In genomic region chr22:25689631-25690030, GRCh38 we compare ENCODE assay signal across 25 cellular contexts. TPM values are rescaled to one million over a fixed set of nuclear protein-coding genes. Genes with fewer than 3 reads are reported as not detected.
"Had no signal": no experiment of that assay in that cellular context is flagged by ENCODE, and none has a peak within 500 bp of the region (broad histone marks: within the 10 kb centered on the region; RNA-seq: fewer than 3 reads in every experiment).

No MANE protein-coding gene starts in this region.

- ATAC-seq: activated CD8-positive, alpha-beta T cell treated with anti-CD3 and anti-CD28 coated beads, Interleukin-2, amount 10 ng/mL, durations not matched to agents 7 days and 5 days; activated naive CD8-positive, alpha-beta T cell treated with anti-CD3 and anti-CD28 coated beads, Interleukin-2, amount 50 U/mL, for 24 hours; SK-N-SH treated with all-trans-retinoic acid at 6 μM for 48 hours had no signal

- H3K36me3 ChIP-seq: Peyer's patch had no signal

- H3K9me3 ChIP-seq: Peyer's patch, SJSA1 had no signal

- H3K4me1 Mint-ChIP-seq: activated naive CD8-positive, alpha-beta T cell treated with anti-CD3 and anti-CD28 coated beads, Interleukin-2, amount 50 U/mL, for 24 hours; central memory CD8-positive, alpha-beta T cell had no signal

- H3K4me3 Mint-ChIP-seq: activated CD8-positive, alpha-beta T cell treated with anti-CD3 and anti-CD28 coated beads, Interleukin-2, amount 10 ng/mL, durations not matched to agents 7 days and 5 days; activated naive CD8-positive, alpha-beta T cell treated with anti-CD3 and anti-CD28 coated beads, Interleukin-2, amount 50 U/mL, for 24 hours; central memory CD8-positive, alpha-beta T cell had no signal

- H3K4me3 ChIP-seq: Peyer's patch, SJSA1 had no signal

- H3K4me1 ChIP-seq: Peyer's patch, SJSA1 had no signal

- H3K27me3 ChIP-seq: Peyer's patch, SJSA1 had no signal

- H3K9me3 Mint-ChIP-seq: activated naive CD8-positive, alpha-beta T cell treated with anti-CD3 and anti-CD28 coated beads, Interleukin-2, amount 50 U/mL, for 24 hours; central memory CD8-positive, alpha-beta T cell had no signal

- H3K27me3 Mint-ChIP-seq: activated naive CD8-positive, alpha-beta T cell treated with anti-CD3 and anti-CD28 coated beads, Interleukin-2, amount 50 U/mL, for 24 hours; central memory CD8-positive, alpha-beta T cell had no signal

- H3K27ac ChIP-seq: Peyer's patch, RWPE1, SJSA1 had no signal

- DNase-seq: activated CD4-positive, alpha-beta T cell treated with anti-CD3 and anti-CD28 coated beads for 48 hours; activated CD4-positive, alpha-beta T cell treated with anti-CD3 and anti-CD28 coated beads, Interleukin-2, amount 50 U/mL, for 4 hours; activated CD4-positive, CD25-positive, alpha-beta regulatory T cell treated with anti-CD3 and anti-CD28 coated beads, Interleukin-2, amount 50 U/mL, for 72 hours; activated CD8-positive, alpha-beta memory T cell treated with anti-CD3 and anti-CD28 coated beads, Interleukin-2, amount 50 U/mL, for 48 hours; activated CD8-positive, alpha-beta T cell treated with anti-CD3 and anti-CD28 coated beads, Interleukin-2, amount 10 ng/mL, durations not matched to agents 7 days and 5 days; activated naive CD4-positive, alpha-beta T cell treated with anti-CD3 and anti-CD28 coated beads, Interleukin-2, amount 50 U/mL, for 16 hours; activated naive CD8-positive, alpha-beta T cell treated with anti-CD3 and anti-CD28 coated beads, Interleukin-2, amount 50 U/mL, for 24 hours; activated T-cell treated with anti-CD3 and anti-CD28 coated beads, Interleukin-2, amount 50 U/mL, for 1 hour; amygdala; Karpas-422; MM.1S; NCI-H1105 treated with DMSO at 0.1 percent for 48 hours; NCI-H1436 treated with DMSO at 0.1 percent for 48 hours; NCI-H187; NCI-H2081; NCI-H446; NCI-H524; Peyer's patch; Right ventricle myocardium superior; SW 1271 had no signal

- H3K27ac Mint-ChIP-seq: activated CD8-positive, alpha-beta T cell treated with anti-CD3 and anti-CD28 coated beads, Interleukin-2, amount 10 ng/mL, durations not matched to agents 7 days and 5 days; activated naive CD8-positive, alpha-beta T cell treated with anti-CD3 and anti-CD28 coated beads, Interleukin-2, amount 50 U/mL, for 24 hours had no signal

RNA-seq across cellular contexts. Expression of gene MYO18B, which starts 52.4 kb away (rescaled TPM):
- total RNA-seq: bronchial epithelial cell had no signal
